ENCODE assay signal across 16 cellular contexts in the genomic region with DNA sequence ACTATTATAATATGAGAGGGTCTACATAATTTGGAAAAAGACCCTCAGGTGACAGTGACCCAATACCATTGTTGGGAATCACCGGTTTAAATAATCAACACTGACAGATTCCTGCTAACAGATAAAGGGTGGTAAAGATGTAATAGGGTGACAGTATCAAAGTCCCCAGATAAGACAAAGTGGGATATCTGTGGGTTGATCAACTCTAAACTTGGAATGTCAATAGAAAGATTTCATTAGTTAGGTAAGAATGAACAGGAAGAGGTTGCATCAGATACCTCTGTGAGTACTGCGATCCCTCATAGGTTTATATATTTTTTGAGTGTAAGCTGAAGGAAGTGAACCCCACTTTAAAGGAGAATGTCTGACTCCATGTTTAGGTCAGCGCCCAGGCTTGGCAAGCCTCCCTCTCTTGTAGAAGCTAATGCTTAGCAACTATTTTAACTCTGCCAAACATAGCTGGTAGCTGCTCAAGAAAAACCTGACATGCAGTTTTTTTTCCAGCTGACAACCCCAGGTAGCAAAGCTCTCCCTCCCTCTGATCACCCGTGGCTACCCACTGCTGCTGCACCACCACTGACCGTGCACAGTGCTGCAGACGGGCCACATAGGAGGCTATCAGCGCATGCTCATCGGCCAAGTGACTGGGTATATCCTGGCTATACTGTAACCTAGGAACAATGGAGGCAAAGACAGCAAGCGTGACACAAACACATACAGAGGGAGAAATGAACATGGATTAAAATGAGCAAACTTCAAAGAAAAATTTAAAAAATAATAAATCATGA.
"Had no signal": no experiment of that assay in that cellular context is flagged by ENCODE, and none has a peak within 500 bp of the region (broad histone marks: within the 10 kb centered on the region; RNA-seq: fewer than 3 reads in every experiment).

No MANE protein-coding gene starts in this region.

- H3K27ac ChIP-seq: adrenal gland, body of pancreas, neural progenitor cell, pancreas, tibial artery had no signal

- H2AFZ ChIP-seq: neural progenitor cell had no signal

- H3K4me3 Mint-ChIP-seq: activated CD4-positive, alpha-beta memory T cell treated with anti-CD3 and anti-CD28 coated beads, Interleukin-2, amount 10 ng/mL, durations not matched to agents 7 days and 5 days; effector memory CD8-positive, alpha-beta T cell; mesothelial cell of epicardium; neural progenitor cell; T-helper 17 cell had no signal

- H3K27me3 Mint-ChIP-seq: activated CD4-positive, alpha-beta memory T cell treated with anti-CD3 and anti-CD28 coated beads, Interleukin-2, amount 10 ng/mL, durations not matched to agents 7 days and 5 days; effector memory CD8-positive, alpha-beta T cell; T-helper 17 cell had no signal

- H3K27ac Mint-ChIP-seq: activated CD4-positive, alpha-beta memory T cell treated with anti-CD3 and anti-CD28 coated beads, Interleukin-2, amount 10 ng/mL, durations not matched to agents 7 days and 5 days; effector memory CD8-positive, alpha-beta T cell; mesothelial cell of epicardium; neural progenitor cell; T-helper 17 cell had no signal

- ATAC-seq: body of pancreas; effector memory CD8-positive, alpha-beta T cell; gastroesophageal sphincter; SK-N-SH treated with all-trans-retinoic acid at 6 μM for 48 hours; T-helper 17 cell had no signal

- H3K4me3 ChIP-seq: adrenal gland, body of pancreas, gastroesophageal sphincter, neural progenitor cell, pancreas, tibial artery had no signal

- H3K27me3 ChIP-seq: adrenal gland, body of pancreas, gastroesophageal sphincter, neural progenitor cell, pancreas, tibial artery had no signal

- H3K9me3 ChIP-seq: adrenal gland, body of pancreas, gastroesophageal sphincter, pancreas, tibial artery had no signal

- H3K4me2 ChIP-seq: neural progenitor cell had no signal

- H3K36me3 ChIP-seq: adrenal gland, gastroesophageal sphincter, neural progenitor cell, pancreas, tibial artery had no signal

- H3K4me1 ChIP-seq: neural progenitor cell had no signal

- H3K4me1 Mint-ChIP-seq: neural progenitor cell had no signal

- DNase-seq: activated CD4-positive, alpha-beta memory T cell treated with anti-CD3 and anti-CD28 coated beads, Interleukin-2, amount 10 ng/mL, durations not matched to agents 7 days and 5 days; activated gamma-delta T cell; adrenal gland; central memory CD4-positive, alpha-beta T cell; cortex of kidney; effector memory CD8-positive, alpha-beta T cell; pancreas; SHP77; T-helper 17 cell; tibial artery had no signal

- H3K9ac ChIP-seq: neural progenitor cell had no signal

- H3K9me3 Mint-ChIP-seq: activated CD4-positive, alpha-beta memory T cell treated with anti-CD3 and anti-CD28 coated beads, Interleukin-2, amount 10 ng/mL, durations not matched to agents 7 days and 5 days; effector memory CD8-positive, alpha-beta T cell; mesothelial cell of epicardium; neural progenitor cell had no signal

- FAIRE-seq: keratinocyte, pancreas had no signal

- H3K36me3 Mint-ChIP-seq: neural progenitor cell had no signal
